Comparison of ENCODE assay signal across 1 cellular context in genomic region chr4:113222006-113222405, GRCh38.
TF ChIP-seq lines count a peak whose summit lies in the region.

No MANE protein-coding gene starts in this region.

TF ChIP-seq in IMR-90, 13 proteins besides CTCF, POLR2A, EP300 and RAD21 (continued from another document):
- TF ChIP-seq NFE2L2 (IDR thresholded peaks at IDR 0.05; ENCODE audit: low read depth, low read length), result no peak
